Comparison of ENCODE assay signal across 8 cellular contexts in genomic region chr3:128123538-128124368, GRCh38. TPM values are rescaled to one million over a fixed set of nuclear protein-coding genes. Genes with fewer than 3 reads are reported as not detected.
DNase-seq lines count a peak whose midpoint lies in the region; ATAC-seq and TF ChIP-seq lines count a peak whose summit lies in the region.

RUVBL1 (minus strand) TSS chr3:128123812; CDS start chr3:128123724, 88 bp downstream.

- H3K4me3 ChIP-seq in left ventricle myocardium inferior (peak within 1 kb of the TSS; percentile 83), prostate gland (peak within 1 kb of the TSS; percentile 78 to 79), urinary bladder (ENCODE audit: low read depth, low read length) (peak within 1 kb of the TSS; percentile 72)

- ATAC-seq in HG02885 (IDR thresholded peaks at IDR 0.05; ENCODE audit: poor library complexity, unreplicated experiment) (peak; percentile 99), T-helper 17 cell (peak; percentile 96)

- WGBS in prostate gland: 3% methylated on average over 47 of the region's 47 CpGs
- 1% methylated on average over 47 of the region's 47 CpGs for WGBS in urinary bladder

- no peaks in the 10 kb centered on the region for H3K27me3 Mint-ChIP-seq in T-helper 17 cell

- TF ChIP-seq POLR2A in GM15510 (IDR thresholded peaks at IDR 0.05; ENCODE audit: borderline replicate concordance, extremely low read depth, insufficient read length) (peak; percentile 59), prostate gland (IDR thresholded peaks at IDR 0.05) (no peak)

- intact Hi-C loops in left ventricle myocardium inferior (cut with micrococcal nuclease): no loop called here
- intact Hi-C loops in prostate gland (cut with DNase I): loop anchor here (2.0 kb wide), 1 partner anchor 29 kb away; the partner anchor contains the start of gene EEFSEC

- peak within 1 kb of the TSS; percentile 100 for H3K4me3 Mint-ChIP-seq in T-helper 17 cell

- no peaks in the 10 kb centered on the region for H3K27me3 ChIP-seq in left ventricle myocardium inferior (ENCODE audit: low read depth)
- H3K27me3 ChIP-seq in prostate gland (replicated peaks; ENCODE audit: insufficient read depth): no peaks in the 10 kb centered on the region

- no peak for TF ChIP-seq CTCF in left ventricle myocardium inferior (IDR thresholded peaks at IDR 0.05; ENCODE audit: borderline replicate concordance)
- TF ChIP-seq CTCF in prostate gland (IDR thresholded peaks at IDR 0.05): peak in 2 of 4 experiments; percentile 2 to 15

- peaks cover under 1% of the 10 kb centered on the region for H3K36me3 Mint-ChIP-seq in T-helper 17 cell (ENCODE audit: low read depth)

- H3K27ac ChIP-seq in left ventricle myocardium inferior (replicated peaks): peak within 1 kb of the TSS; percentile 88
- H3K27ac ChIP-seq in prostate gland: peak within 1 kb of the TSS; percentile 40 to 44
- no peak within 1 kb of the TSS for H3K27ac ChIP-seq in urinary bladder (ENCODE audit: low read depth)

- peaks cover 23% of the 10 kb centered on the region for H3K4me1 Mint-ChIP-seq in T-helper 17 cell

- no peaks in the 10 kb centered on the region for H3K9me3 ChIP-seq in T-helper 17 cell (ENCODE audit: control insufficient read depth, low read length, poor library complexity, severe bottlenecking)
- H3K9me3 ChIP-seq in left ventricle myocardium inferior (replicated peaks): no peaks in the 10 kb centered on the region
- H3K9me3 ChIP-seq in prostate gland: no peaks in the 10 kb centered on the region

- H3K36me3 ChIP-seq in left ventricle myocardium inferior (no peaks in the 10 kb centered on the region), prostate gland (no peaks in the 10 kb centered on the region), urinary bladder (ENCODE audit: insufficient read depth) (no peaks in the 10 kb centered on the region)

- DNase-seq in NCI-H1694 treated with DMSO at 0.1 percent for 48 hours (lab: John Stamatoyannopoulos, UW) (peak; percentile 98), T-helper 17 cell (peak; percentile 86 to 95 (median 91)), amygdala (lab: John Stamatoyannopoulos, UW) (peak; percentile 56 to 98 (median 96)), left ventricle myocardium inferior (peak; percentile 98), prostate gland (ENCODE audit: low spot score) (peak; percentile 95)

- H3K4me1 ChIP-seq in left ventricle myocardium inferior (peaks cover 24% of the 10 kb centered on the region), prostate gland (replicated peaks) (no peaks in the 10 kb centered on the region), urinary bladder (ENCODE audit: insufficient read depth) (no peaks in the 10 kb centered on the region)

- peak within 1 kb of the TSS; percentile 99 for H3K27ac Mint-ChIP-seq in T-helper 17 cell

RNA-seq across cellular contexts. Expression of gene RUVBL1, which starts in this region (rescaled TPM):
- 10 to 100 TPM; 18.5 to 21.3 TPM for total RNA-seq in T-helper 17 cell
- total RNA-seq in left ventricle myocardium inferior: 25.3 TPM
- 10 to 100 TPM; 24.0 to 28.1 TPM for total RNA-seq in prostate gland
- 24.2 TPM for total RNA-seq in urinary bladder
- 28.5 TPM for polyA plus RNA-seq in urinary bladder
